In the genomic region with DNA sequence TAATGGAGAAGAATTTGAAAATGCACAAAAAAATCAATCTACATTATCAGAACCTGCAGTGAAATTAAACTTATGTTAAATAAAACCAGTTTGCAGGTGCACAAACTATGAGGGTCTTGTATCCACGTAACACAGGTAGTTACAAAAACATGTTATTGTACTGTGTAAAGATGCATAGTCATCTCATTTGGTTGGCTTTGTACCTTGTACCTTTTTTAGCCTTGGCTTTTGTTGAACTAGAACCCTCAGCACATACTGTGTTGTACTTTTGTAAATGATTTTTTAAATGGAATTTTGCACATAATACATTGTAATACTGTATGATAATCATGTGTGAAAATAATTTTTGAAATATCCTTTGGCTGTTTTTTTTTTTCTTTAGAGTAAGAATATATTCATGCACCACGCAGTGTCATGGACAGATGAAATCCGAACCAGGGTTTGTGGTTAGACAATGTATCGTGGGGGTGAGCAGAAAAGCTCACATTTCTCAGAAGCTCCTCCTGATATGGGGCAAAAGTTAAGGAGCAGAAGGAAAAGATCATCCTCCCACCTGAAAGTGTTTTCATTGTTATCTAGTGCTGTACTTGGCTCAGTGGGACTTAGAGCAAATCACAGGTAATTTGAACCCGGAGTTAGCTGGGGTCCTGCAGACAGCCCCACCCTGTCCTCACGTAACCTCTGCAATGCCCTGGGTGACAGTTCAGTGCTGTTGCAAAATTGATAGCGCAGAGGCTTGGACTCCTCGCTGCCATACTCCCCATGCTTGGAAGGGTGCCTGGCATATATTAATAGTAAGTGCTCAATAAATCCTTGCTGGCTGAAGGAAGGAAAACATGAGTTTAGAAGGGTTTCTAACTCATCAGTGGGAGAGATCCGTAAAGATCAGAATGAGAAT, we compare ENCODE assay signal across 1 cellular context.
A peak's percentile ranks its signal among the peaks of the same experiment; 100 is the strongest.
TF ChIP-seq lines count a peak whose summit lies in the region.

No MANE protein-coding gene starts in this region.

TF ChIP-seq in HEK293, 187 proteins besides CTCF, POLR2A, EP300 and RAD21 (continued from another document and continues in another):
- TF ChIP-seq, protein P1, sequence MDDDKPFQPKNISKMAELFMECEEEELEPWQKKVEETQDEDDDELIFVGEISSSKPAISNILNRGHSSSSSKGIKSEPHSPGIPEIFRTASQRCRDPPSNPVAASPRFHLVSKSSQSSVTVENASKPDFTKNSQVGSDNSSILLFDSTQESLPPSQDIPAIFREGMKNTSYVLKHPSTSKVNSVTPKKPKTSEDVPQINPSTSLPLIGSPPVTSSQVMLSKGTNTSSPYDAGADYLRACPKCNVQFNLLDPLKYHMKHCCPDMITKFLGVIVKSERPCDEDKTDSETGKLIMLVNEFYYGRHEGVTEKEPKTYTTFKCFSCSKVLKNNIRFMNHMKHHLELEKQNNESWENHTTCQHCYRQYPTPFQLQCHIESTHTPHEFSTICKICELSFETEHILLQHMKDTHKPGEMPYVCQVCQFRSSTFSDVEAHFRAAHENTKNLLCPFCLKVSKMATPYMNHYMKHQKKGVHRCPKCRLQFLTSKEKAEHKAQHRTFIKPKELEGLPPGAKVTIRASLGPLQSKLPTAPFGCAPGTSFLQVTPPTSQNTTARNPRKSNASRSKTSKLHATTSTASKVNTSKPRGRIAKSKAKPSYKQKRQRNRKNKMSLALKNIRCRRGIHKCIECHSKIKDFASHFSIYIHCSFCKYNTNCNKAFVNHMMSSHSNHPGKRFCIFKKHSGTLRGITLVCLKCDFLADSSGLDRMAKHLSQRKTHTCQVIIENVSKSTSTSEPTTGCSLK (tag by site-specific recombination; IDR thresholded peaks at IDR 0.05), result no peak
- TF ChIP-seq ZNF555 (tag by site-specific recombination; conservative IDR thresholded peaks at IDR 0.05) (no peak), ZNF707 (tag by site-specific recombination; IDR thresholded peaks at IDR 0.05) (no peak), ZNF561 (tag by site-specific recombination; IDR thresholded peaks at IDR 0.05; ENCODE audit: borderline replicate concordance) (0 out of 2 replicates have a peak, but pooled peaks have one; percentile 25), ZNF426 (tag by site-specific recombination; IDR thresholded peaks at IDR 0.05) (no peak), ZNF311 (tag by site-specific recombination; IDR thresholded peaks at IDR 0.05; ENCODE audit: borderline replicate concordance) (no peak), ZNF169 (tag by site-specific recombination; IDR thresholded peaks at IDR 0.05) (no peak), SCRT1 (tag by site-specific recombination; IDR thresholded peaks at IDR 0.05; ENCODE audit: borderline replicate concordance) (no peak), ZNF701 (tag by site-specific recombination; IDR thresholded peaks at IDR 0.05) (no peak), ZBTB8A (tag by site-specific recombination; IDR thresholded peaks at IDR 0.05) (no peak), ZNF530 (tag by site-specific recombination; IDR thresholded peaks at IDR 0.05; ENCODE audit: low read depth) (no peak), ZNF19 (tag by site-specific recombination; IDR thresholded peaks at IDR 0.05; ENCODE audit: low read depth) (no peak), ZBTB17 (tag by site-specific recombination; IDR thresholded peaks at IDR 0.05) (0 out of 2 replicates have a peak, but pooled peaks have one; percentile 23), ZNF335 (tag by site-specific recombination; conservative IDR thresholded peaks at IDR 0.05) (peak; percentile 45), ZNF211 (tag by site-specific recombination; IDR thresholded peaks at IDR 0.05; ENCODE audit: low read depth) (no peak), ZNF596 (tag by site-specific recombination; IDR thresholded peaks at IDR 0.05) (no peak), GLIS1 (tag by site-specific recombination; IDR thresholded peaks at IDR 0.05) (peak; percentile 34; the same call in 1 of the 2 replicates), ZNF792 (tag by site-specific recombination; IDR thresholded peaks at IDR 0.05) (no peak), ZNF501 (tag by site-specific recombination; IDR thresholded peaks at IDR 0.05) (no peak), ZNF16 (tag by site-specific recombination; IDR thresholded peaks at IDR 0.05; ENCODE audit: low read depth) (no peak), ZNF157 (tag by site-specific recombination; IDR thresholded peaks at IDR 0.05) (no peak), SP7 (tag by site-specific recombination; IDR thresholded peaks at IDR 0.05) (peak; percentile 87), ZFP3 (tag by site-specific recombination; IDR thresholded peaks at IDR 0.05; ENCODE audit: low read depth) (no peak), ZNF292 (tag by site-specific recombination; IDR thresholded peaks at IDR 0.05; ENCODE audit: borderline replicate concordance, low read depth) (no peak), ZNF223 (tag by site-specific recombination; IDR thresholded peaks at IDR 0.05) (no peak), ZEB2 (tag by site-specific recombination; IDR thresholded peaks at IDR 0.05) (no peak), ZNF121 (tag by site-specific recombination; IDR thresholded peaks at IDR 0.05) (no peak)
- TF ChIP-seq, protein P2, sequence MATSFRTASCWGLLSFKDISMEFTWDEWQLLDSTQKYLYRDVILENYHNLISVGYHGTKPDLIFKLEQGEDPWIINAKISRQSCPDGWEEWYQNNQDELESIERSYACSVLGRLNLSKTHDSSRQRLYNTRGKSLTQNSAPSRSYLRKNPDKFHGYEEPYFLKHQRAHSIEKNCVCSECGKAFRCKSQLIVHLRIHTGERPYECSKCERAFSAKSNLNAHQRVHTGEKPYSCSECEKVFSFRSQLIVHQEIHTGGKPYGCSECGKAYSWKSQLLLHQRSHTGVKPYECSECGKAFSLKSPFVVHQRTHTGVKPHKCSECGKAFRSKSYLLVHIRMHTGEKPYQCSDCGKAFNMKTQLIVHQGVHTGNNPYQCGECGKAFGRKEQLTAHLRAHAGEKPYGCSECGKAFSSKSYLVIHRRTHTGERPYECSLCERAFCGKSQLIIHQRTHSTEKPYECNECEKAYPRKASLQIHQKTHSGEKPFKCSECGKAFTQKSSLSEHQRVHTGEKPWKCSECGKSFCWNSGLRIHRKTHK (tag by site-specific recombination; IDR thresholded peaks at IDR 0.05), result no peak
- TF ChIP-seq, protein P3, sequence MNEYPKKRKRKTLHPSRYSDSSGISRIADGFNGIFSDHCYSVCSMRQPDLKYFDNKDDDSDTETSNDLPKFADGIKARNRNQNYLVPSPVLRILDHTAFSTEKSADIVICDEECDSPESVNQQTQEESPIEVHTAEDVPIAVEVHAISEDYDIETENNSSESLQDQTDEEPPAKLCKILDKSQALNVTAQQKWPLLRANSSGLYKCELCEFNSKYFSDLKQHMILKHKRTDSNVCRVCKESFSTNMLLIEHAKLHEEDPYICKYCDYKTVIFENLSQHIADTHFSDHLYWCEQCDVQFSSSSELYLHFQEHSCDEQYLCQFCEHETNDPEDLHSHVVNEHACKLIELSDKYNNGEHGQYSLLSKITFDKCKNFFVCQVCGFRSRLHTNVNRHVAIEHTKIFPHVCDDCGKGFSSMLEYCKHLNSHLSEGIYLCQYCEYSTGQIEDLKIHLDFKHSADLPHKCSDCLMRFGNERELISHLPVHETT (tag by site-specific recombination; IDR thresholded peaks at IDR 0.05), result no peak
- TF ChIP-seq, protein P4, sequence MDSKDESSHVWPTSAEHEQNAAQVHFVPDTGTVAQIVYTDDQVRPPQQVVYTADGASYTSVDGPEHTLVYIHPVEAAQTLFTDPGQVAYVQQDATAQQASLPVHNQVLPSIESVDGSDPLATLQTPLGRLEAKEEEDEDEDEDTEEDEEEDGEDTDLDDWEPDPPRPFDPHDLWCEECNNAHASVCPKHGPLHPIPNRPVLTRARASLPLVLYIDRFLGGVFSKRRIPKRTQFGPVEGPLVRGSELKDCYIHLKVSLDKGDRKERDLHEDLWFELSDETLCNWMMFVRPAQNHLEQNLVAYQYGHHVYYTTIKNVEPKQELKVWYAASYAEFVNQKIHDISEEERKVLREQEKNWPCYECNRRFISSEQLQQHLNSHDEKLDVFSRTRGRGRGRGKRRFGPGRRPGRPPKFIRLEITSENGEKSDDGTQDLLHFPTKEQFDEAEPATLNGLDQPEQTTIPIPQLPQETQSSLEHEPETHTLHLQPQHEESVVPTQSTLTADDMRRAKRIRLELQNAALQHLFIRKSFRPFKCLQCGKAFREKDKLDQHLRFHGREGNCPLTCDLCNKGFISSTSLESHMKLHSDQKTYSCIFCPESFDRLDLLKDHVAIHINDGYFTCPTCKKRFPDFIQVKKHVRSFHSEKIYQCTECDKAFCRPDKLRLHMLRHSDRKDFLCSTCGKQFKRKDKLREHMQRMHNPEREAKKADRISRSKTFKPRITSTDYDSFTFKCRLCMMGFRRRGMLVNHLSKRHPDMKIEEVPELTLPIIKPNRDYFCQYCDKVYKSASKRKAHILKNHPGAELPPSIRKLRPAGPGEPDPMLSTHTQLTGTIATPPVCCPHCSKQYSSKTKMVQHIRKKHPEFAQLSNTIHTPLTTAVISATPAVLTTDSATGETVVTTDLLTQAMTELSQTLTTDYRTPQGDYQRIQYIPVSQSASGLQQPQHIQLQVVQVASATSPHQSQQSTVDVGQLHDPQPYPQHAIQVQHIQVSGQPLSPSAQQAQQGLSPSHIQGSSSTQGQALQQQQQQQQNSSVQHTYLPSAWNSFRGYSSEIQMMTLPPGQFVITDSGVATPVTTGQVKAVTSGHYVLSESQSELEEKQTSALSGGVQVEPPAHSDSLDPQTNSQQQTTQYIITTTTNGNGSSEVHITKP (tag by site-specific recombination; IDR thresholded peaks at IDR 0.05), result peak; percentile 57
- TF ChIP-seq, protein P5, sequence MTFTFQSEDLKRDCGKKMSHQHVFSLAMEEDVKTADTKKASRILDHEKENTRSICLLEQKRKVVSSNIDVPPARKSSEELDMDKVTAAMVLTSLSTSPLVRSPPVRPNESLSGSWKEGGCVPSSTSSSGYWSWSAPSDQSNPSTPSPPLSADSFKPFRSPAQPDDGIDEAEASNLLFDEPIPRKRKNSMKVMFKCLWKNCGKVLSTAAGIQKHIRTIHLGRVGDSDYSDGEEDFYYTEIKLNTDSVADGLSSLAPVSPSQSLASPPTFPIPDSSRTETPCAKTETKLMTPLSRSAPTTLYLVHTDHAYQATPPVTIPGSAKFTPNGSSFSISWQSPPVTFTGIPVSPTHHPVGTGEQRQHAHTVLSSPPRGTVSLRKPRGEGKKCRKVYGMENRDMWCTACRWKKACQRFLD (tag by site-specific recombination; IDR thresholded peaks at IDR 0.05), result no peak
- TF ChIP-seq, protein P6, sequence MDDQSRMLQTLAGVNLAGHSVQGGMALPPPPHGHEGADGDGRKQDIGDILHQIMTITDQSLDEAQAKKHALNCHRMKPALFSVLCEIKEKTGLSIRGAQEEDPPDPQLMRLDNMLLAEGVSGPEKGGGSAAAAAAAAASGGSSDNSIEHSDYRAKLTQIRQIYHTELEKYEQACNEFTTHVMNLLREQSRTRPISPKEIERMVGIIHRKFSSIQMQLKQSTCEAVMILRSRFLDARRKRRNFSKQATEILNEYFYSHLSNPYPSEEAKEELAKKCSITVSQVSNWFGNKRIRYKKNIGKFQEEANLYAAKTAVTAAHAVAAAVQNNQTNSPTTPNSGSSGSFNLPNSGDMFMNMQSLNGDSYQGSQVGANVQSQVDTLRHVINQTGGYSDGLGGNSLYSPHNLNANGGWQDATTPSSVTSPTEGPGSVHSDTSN (CRISPR knock-in tag; IDR thresholded peaks at IDR 0.05), result no peak
- TF ChIP-seq, protein P7, sequence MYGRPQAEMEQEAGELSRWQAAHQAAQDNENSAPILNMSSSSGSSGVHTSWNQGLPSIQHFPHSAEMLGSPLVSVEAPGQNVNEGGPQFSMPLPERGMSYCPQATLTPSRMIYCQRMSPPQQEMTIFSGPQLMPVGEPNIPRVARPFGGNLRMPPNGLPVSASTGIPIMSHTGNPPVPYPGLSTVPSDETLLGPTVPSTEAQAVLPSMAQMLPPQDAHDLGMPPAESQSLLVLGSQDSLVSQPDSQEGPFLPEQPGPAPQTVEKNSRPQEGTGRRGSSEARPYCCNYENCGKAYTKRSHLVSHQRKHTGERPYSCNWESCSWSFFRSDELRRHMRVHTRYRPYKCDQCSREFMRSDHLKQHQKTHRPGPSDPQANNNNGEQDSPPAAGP (tag by site-specific recombination; IDR thresholded peaks at IDR 0.05), result no peak
- TF ChIP-seq, protein P8, sequence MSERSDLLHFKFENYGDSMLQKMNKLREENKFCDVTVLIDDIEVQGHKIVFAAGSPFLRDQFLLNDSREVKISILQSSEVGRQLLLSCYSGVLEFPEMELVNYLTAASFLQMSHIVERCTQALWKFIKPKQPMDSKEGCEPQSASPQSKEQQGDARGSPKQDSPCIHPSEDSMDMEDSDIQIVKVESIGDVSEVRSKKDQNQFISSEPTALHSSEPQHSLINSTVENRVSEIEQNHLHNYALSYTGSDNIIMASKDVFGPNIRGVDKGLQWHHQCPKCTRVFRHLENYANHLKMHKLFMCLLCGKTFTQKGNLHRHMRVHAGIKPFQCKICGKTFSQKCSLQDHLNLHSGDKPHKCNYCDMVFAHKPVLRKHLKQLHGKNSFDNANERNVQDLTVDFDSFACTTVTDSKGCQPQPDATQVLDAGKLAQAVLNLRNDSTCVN (tag by site-specific recombination; optimal IDR thresholded peaks at IDR 0.05), result no peak
- TF ChIP-seq, protein P9, sequence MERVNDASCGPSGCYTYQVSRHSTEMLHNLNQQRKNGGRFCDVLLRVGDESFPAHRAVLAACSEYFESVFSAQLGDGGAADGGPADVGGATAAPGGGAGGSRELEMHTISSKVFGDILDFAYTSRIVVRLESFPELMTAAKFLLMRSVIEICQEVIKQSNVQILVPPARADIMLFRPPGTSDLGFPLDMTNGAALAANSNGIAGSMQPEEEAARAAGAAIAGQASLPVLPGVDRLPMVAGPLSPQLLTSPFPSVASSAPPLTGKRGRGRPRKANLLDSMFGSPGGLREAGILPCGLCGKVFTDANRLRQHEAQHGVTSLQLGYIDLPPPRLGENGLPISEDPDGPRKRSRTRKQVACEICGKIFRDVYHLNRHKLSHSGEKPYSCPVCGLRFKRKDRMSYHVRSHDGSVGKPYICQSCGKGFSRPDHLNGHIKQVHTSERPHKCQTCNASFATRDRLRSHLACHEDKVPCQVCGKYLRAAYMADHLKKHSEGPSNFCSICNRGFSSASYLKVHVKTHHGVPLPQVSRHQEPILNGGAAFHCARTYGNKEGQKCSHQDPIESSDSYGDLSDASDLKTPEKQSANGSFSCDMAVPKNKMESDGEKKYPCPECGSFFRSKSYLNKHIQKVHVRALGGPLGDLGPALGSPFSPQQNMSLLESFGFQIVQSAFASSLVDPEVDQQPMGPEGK (tag by site-specific recombination; IDR thresholded peaks at IDR 0.05), result peak; percentile 26; the same call in 1 of the 2 replicates
- TF ChIP-seq, protein P10, sequence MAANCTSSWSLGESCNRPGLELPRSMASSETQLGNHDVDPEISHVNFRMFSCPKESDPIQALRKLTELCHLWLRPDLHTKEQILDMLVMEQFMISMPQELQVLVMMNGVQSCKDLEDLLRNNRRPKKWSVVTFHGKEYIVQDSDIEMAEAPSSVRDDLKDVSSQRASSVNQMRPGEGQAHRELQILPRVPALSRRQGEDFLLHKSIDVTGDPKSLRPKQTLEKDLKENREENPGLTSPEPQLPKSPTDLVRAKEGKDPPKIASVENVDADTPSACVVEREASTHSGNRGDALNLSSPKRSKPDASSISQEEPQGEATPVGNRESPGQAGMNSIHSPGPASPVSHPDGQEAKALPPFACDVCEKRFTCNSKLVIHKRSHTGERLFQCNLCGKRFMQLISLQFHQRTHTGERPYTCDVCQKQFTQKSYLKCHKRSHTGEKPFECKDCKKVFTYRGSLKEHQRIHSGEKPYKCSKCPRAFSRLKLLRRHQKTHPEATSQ (tag by site-specific recombination; IDR thresholded peaks at IDR 0.05), result no peak
